16 cellular contexts compared by ENCODE assay signal in genomic region chr3:110667216-110667615, GRCh38.
"Had no signal": no experiment of that assay in that cellular context is flagged by ENCODE, and none has a peak within 500 bp of the region (broad histone marks: within the 10 kb centered on the region; RNA-seq: fewer than 3 reads in every experiment).

No MANE protein-coding gene starts in this region.

- H3K4me1 ChIP-seq: suprapubic skin, upper lobe of left lung, vagina had no signal

- H3K4me3 ChIP-seq: mucosa of descending colon, suprapubic skin, tibial artery, upper lobe of left lung, vagina had no signal

- H3K27ac ChIP-seq: suprapubic skin, tibial artery, upper lobe of left lung, vagina had no signal

- FAIRE-seq: islet of Langerhans, small intestine had no signal

- DNase-seq: foreskin melanocyte; head of caudate nucleus; hippocampal formation; kidney glomerular epithelial cell; mammary epithelial cell; mucosa of descending colon; naive thymus-derived CD8-positive, alpha-beta T cell; right cardiac atrium; small intestine; stimulated activated CD4-positive, alpha-beta T cell treated with anti-CD3 and anti-CD28 coated beads, Interleukin-12 subunit alpha, Interleukin-12 subunit beta, amount 100 ng/mL, for 4 hours; stimulated activated naive CD4-positive, alpha-beta T cell treated with Interleukin-2 at 50 U/mL for 16 hours; tibial artery; upper lobe of left lung had no signal

- H3K27me3 ChIP-seq: suprapubic skin, tibial artery, upper lobe of left lung, vagina had no signal

- H3K36me3 ChIP-seq: suprapubic skin, tibial artery, upper lobe of left lung, vagina had no signal

- H3K9me3 ChIP-seq: vagina had no signal

- ATAC-seq: naive thymus-derived CD8-positive, alpha-beta T cell; right cardiac atrium had no signal
